ENCODE assay signal across 24 cellular contexts in the genomic region with DNA sequence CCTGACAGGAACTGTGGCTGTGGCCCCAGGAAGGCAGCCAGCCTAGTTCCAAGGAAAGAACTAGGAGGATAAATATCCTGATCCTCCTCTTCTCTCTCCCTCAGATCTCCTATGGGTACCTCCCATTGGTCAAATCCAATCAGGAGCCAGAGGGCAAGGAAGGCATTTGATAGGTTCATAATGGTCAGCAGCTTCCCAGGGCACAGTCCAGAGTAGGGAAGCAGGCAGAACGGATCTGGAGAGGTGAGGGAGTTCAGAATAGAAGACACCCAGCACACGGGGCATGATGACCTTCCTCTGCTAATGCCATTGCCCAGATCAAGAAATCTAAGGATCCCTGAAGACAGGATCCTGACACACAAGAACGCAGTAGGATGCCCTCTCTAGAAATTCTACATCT. TPM values are rescaled to one million over a fixed set of nuclear protein-coding genes. Genes with fewer than 3 reads are reported as not detected.
DNase-seq lines count a peak whose midpoint lies in the region; ATAC-seq and TF ChIP-seq lines count a peak whose summit lies in the region.
"Had no signal": no experiment of that assay in that cellular context is flagged by ENCODE, and none has a peak within 500 bp of the region (broad histone marks: within the 10 kb centered on the region; RNA-seq: fewer than 3 reads in every experiment).

No MANE protein-coding gene starts in this region.

- peak overlapping the region; percentile 86 for H3K27ac ChIP-seq in right cardiac atrium (ENCODE audit: low read length)
- H3K27ac ChIP-seq: pancreas, SK-N-MC had no signal

- DNase-seq in HFFc6 (no peak), cortex of kidney (lab: John Stamatoyannopoulos, UW) (peak; percentile 24), right cardiac atrium (no peak), sciatic nerve (ENCODE audit: low spot score) (no peak), NCI-H146 (lab: John Stamatoyannopoulos, UW) (no peak), osteocyte (ENCODE audit: extremely low spot score, unreplicated experiment) (no peak), middle frontal gyrus (ENCODE audit: extremely low spot score, low spot score) (no peak)
- DNase-seq in effector CD8-positive, alpha-beta T cell (lab: John Stamatoyannopoulos, UW) = no peak
- DNase-seq: activated CD8-positive, alpha-beta T cell treated with anti-CD3 and anti-CD28 coated beads, Interleukin-2, amount 10 ng/mL, durations not matched to agents 7 days and 5 days; activated T-cell treated with anti-CD3 and anti-CD28 coated beads, Interleukin-2, amount 50 U/mL, for 48 hours; CD4-positive, alpha-beta memory T cell; DMS153; H9; naive B cell; NCI-H1436 treated with DMSO at 0.1 percent for 48 hours; NCI-H2227 treated with DMSO at 0.1 percent for 48 hours; pancreas; stimulated activated CD4-positive, alpha-beta T cell treated with anti-CD3 and anti-CD28 coated beads, Interleukin-2, amount 100 ng/mL, for 48 hours; stomach had no signal

- TF ChIP-seq CTCF in HFFc6 (IDR thresholded peaks at IDR 0.05) = no peak
- no peak for TF ChIP-seq CTCF in osteocyte (IDR thresholded peaks at IDR 0.05)

- peaks cover 36% of the 10 kb centered on the region for H3K4me1 ChIP-seq in right cardiac atrium (ENCODE audit: control insufficient read depth, insufficient read depth, low read length)

- no peaks in the 10 kb centered on the region for H3K4me1 Mint-ChIP-seq in HFFc6 (ENCODE audit: low read depth)
- peaks cover 4% of the 10 kb centered on the region for H3K4me1 Mint-ChIP-seq in osteocyte (ENCODE audit: unreplicated experiment)
- H3K4me1 Mint-ChIP-seq: activated naive CD4-positive, alpha-beta T cell treated with anti-CD3 and anti-CD28 coated beads, Interleukin-2, amount 50 U/mL, for 24 hours; CD4-positive, alpha-beta memory T cell; naive B cell had no signal

- H3K27me3 Mint-ChIP-seq in HFFc6 (ENCODE audit: insufficient read depth) = no peaks in the 10 kb centered on the region; the same call in 1 of the 2 replicates
- peaks cover 3% of the 10 kb centered on the region for H3K27me3 Mint-ChIP-seq in osteocyte (ENCODE audit: unreplicated experiment)
- H3K27me3 Mint-ChIP-seq: activated naive CD4-positive, alpha-beta T cell treated with anti-CD3 and anti-CD28 coated beads, Interleukin-2, amount 50 U/mL, for 24 hours had no signal

- 39% methylated on average over 3 of the region's 3 CpGs for WGBS in right cardiac atrium

- H3K4me3 Mint-ChIP-seq in HFFc6 (peak overlapping the region; percentile 1; the same call in 1 of the 2 replicates), osteocyte (ENCODE audit: unreplicated experiment) (no peak overlapping the region)
- H3K4me3 Mint-ChIP-seq: activated CD8-positive, alpha-beta T cell treated with anti-CD3 and anti-CD28 coated beads, Interleukin-2, amount 10 ng/mL, durations not matched to agents 7 days and 5 days; activated naive CD4-positive, alpha-beta T cell treated with anti-CD3 and anti-CD28 coated beads, Interleukin-2, amount 50 U/mL, for 24 hours; CD4-positive, alpha-beta memory T cell; H9; naive B cell; T-helper 2 cell treated with Interferon-gamma antibody and Interleukin-4, amounts not matched to agents 5 μg/mL and 100 μg/mL, for 36 hours had no signal

- no peaks in the 10 kb centered on the region for H3K27me3 ChIP-seq in right cardiac atrium (ENCODE audit: control insufficient read depth, insufficient read depth)
- H3K27me3 ChIP-seq: pancreas, stomach had no signal

- H3K9me3 ChIP-seq in right cardiac atrium (ENCODE audit: control insufficient read depth, low read length) = no peaks in the 10 kb centered on the region
- H3K9me3 ChIP-seq: pancreas had no signal

- no peak overlapping the region for H3K4me3 ChIP-seq in right cardiac atrium (ENCODE audit: low read length)
- H3K4me3 ChIP-seq: GM12878, pancreas, SK-N-MC, skin epidermis, stomach had no signal

- no peak overlapping the region; the same call in none of the 2 replicates for H3K27ac Mint-ChIP-seq in HFFc6
- H3K27ac Mint-ChIP-seq in osteocyte (ENCODE audit: unreplicated experiment) = no peak overlapping the region
- H3K27ac Mint-ChIP-seq: activated CD8-positive, alpha-beta T cell treated with anti-CD3 and anti-CD28 coated beads, Interleukin-2, amount 10 ng/mL, durations not matched to agents 7 days and 5 days; activated naive CD4-positive, alpha-beta T cell treated with anti-CD3 and anti-CD28 coated beads, Interleukin-2, amount 50 U/mL, for 24 hours; CD4-positive, alpha-beta memory T cell; H9; naive B cell; T-helper 2 cell treated with Interferon-gamma antibody and Interleukin-4, amounts not matched to agents 5 μg/mL and 100 μg/mL, for 36 hours had no signal

- no peaks in the 10 kb centered on the region for H3K36me3 Mint-ChIP-seq in HFFc6 (ENCODE audit: low read depth)
- no peaks in the 10 kb centered on the region for H3K36me3 Mint-ChIP-seq in osteocyte (ENCODE audit: unreplicated experiment)
- H3K36me3 Mint-ChIP-seq: activated naive CD4-positive, alpha-beta T cell treated with anti-CD3 and anti-CD28 coated beads, Interleukin-2, amount 50 U/mL, for 24 hours; CD4-positive, alpha-beta memory T cell; naive B cell had no signal

- ATAC-seq in right cardiac atrium (peak; percentile 34 to 65), sciatic nerve (peak; percentile 44)
- ATAC-seq: activated CD8-positive, alpha-beta T cell treated with anti-CD3 and anti-CD28 coated beads, Interleukin-2, amount 10 ng/mL, durations not matched to agents 7 days and 5 days; GM12878; pancreas had no signal

- intact Hi-C loops in right cardiac atrium (cut with DNase I) = no loop called here
- intact Hi-C loops in sciatic nerve (cut with DNase I) = no loop called here

- H3K9me3 Mint-ChIP-seq in HFFc6 (no peaks in the 10 kb centered on the region), osteocyte (ENCODE audit: unreplicated experiment) (no peaks in the 10 kb centered on the region)
- H3K9me3 Mint-ChIP-seq: activated naive CD4-positive, alpha-beta T cell treated with anti-CD3 and anti-CD28 coated beads, Interleukin-2, amount 50 U/mL, for 24 hours; T-helper 2 cell treated with Interferon-gamma antibody and Interleukin-4, amounts not matched to agents 5 μg/mL and 100 μg/mL, for 36 hours had no signal

RNA-seq across cellular contexts. Expression of gene ABLIM3, which starts 8.6 kb away (rescaled TPM):
- total RNA-seq in HFFc6 (2021; fragmentation: NEBNext Ultra II Directional; extraction: Animal tissue kit (Norgen Biotek cat#: 25700)) = 10 to 100 TPM; 29.3 to 54.1 (median 48.3) TPM
- total RNA-seq in right cardiac atrium (100 to 1,000 TPM; 140 to 185 (median 161) TPM), sciatic nerve (67.6 TPM), osteocyte (0.64 and 0.99 TPM in 2 replicates)
- 81.3 TPM for polyA plus RNA-seq in right cardiac atrium
- total RNA-seq: activated CD8-positive, alpha-beta T cell treated with anti-CD3 and anti-CD28 coated beads, Interleukin-2, amount 10 ng/mL, durations not matched to agents 7 days and 5 days; CD4-positive, alpha-beta memory T cell; GM12878 had no signal
- polyA plus RNA-seq: CD4-positive, alpha-beta memory T cell had no signal

Comparison
In these comparisons a context has a peak if more than half of its experiments do, and no peak if none do; other contexts are left out.
1. RNA of gene ABLIM3, which starts 8.6 kb away (total RNA-seq): 140 to 185 TPM in right cardiac atrium, 67.6 TPM in sciatic nerve (single experiment) and 29.3 to 54.1 TPM in HFFc6; 0.64 to 0.99 TPM in osteocyte; every median in the first group is over 10 times any median in the second.